22 cellular contexts compared by ENCODE assay signal in genomic region chr11:90512846-90513245, GRCh38.
DNase-seq lines count a peak whose midpoint lies in the region; ATAC-seq and TF ChIP-seq lines count a peak whose summit lies in the region.
"Had no signal": no experiment of that assay in that cellular context is flagged by ENCODE, and none has a peak within 500 bp of the region (broad histone marks: within the 10 kb centered on the region; RNA-seq: fewer than 3 reads in every experiment).

No MANE protein-coding gene starts in this region.

- H3K4me2 ChIP-seq in OCI-LY3 (ENCODE audit: low read length) = peak overlapping the region; percentile 40

- BruUV-seq in A673 (replicated peaks; lab: Mats Ljungman, UMichigan) = no TSS peak

- H3K9me3 ChIP-seq in OCI-LY3 (ENCODE audit: insufficient read depth, low read length) (no peaks in the 10 kb centered on the region), A673 (ENCODE audit: low read depth, low read length, poor library complexity, severe bottlenecking) (no peaks in the 10 kb centered on the region)
- H3K9me3 ChIP-seq: lower lobe of right lung had no signal

- ATAC-seq in GM18909 (IDR thresholded peaks at IDR 0.05; ENCODE audit: poor library complexity, unreplicated experiment) (peak; percentile 78), GM21529 (IDR thresholded peaks at IDR 0.05; ENCODE audit: unreplicated experiment) (peak; percentile 84), HG02981 (IDR thresholded peaks at IDR 0.05; ENCODE audit: unreplicated experiment) (peak; percentile 67)
- ATAC-seq: activated CD8-positive, alpha-beta T cell treated with anti-CD3 and anti-CD28 coated beads, Interleukin-2, amount 10 ng/mL, durations not matched to agents 7 days and 5 days; activated T-helper 17 cell treated with anti-CD3 and anti-CD28 coated beads, Interleukin-2, amount 50 U/mL, for 72 hours; lower lobe of right lung had no signal

- POLR2A ChIA-PET in A673 (lab: Charles Lee; ENCODE audit: low non-redundant PET) = no interaction called here

- H4K20me1 ChIP-seq in OCI-LY3 (ENCODE audit: insufficient read depth, low read length) = no peaks in the 10 kb centered on the region

- DNase-seq in activated CD4-positive, alpha-beta T cell treated with anti-CD3 and anti-CD28 coated beads, Interleukin-2, amount 50 U/mL, for 48 hours = no peak
- no peak for DNase-seq in activated CD8-positive, alpha-beta memory T cell treated with anti-CD3 and anti-CD28 coated beads, Interleukin-2, amount 50 U/mL, for 4 hours
- DNase-seq in A673 (ENCODE audit: low spot score) = no peak
- DNase-seq in G401 (ENCODE audit: low spot score) = no peak
- DNase-seq: activated CD8-positive, alpha-beta T cell treated with anti-CD3 and anti-CD28 coated beads, Interleukin-2, amount 10 ng/mL, durations not matched to agents 7 days and 5 days; COR-L47; dorsolateral prefrontal cortex; EL; lower lobe of right lung; naive B cell; NCI-H774; stimulated activated CD4-positive, alpha-beta T cell treated with anti-CD3 and anti-CD28 coated beads, Interleukin-4, amount 100 ng/mL, for 24 hours; stimulated activated CD8-positive, alpha-beta memory T cell treated with anti-CD3 and anti-CD28 coated beads, Interleukin-4, amount 100 ng/mL, for 48 hours; T-helper 1 cell had no signal

- TF ChIP-seq CTCF in OCI-LY3 (IDR thresholded peaks at IDR 0.05; ENCODE audit: low read depth, low read length) = no peak
- no peak for TF ChIP-seq CTCF in A673 (conservative IDR thresholded peaks at IDR 0.05; ENCODE audit: low read depth, low read length)

- H3K27ac ChIP-seq in OCI-LY3 (ENCODE audit: low read length) (peak overlapping the region; percentile 6; the same call in 1 of the 2 replicates), A673 (ENCODE audit: low read depth, low read length, poor library complexity, severe bottlenecking) (no peak overlapping the region)
- H3K27ac ChIP-seq: dorsolateral prefrontal cortex, lower lobe of right lung, parathyroid adenoma, skin epidermis, VCaP had no signal

- peaks cover 24% of the 10 kb centered on the region for H3K4me1 ChIP-seq in OCI-LY3 (ENCODE audit: low read length)
- peaks cover 8% of the 10 kb centered on the region for H3K4me1 ChIP-seq in A673 (ENCODE audit: insufficient read depth, low read length, poor library complexity, severe bottlenecking)
- H3K4me1 ChIP-seq: lower lobe of right lung, parathyroid adenoma had no signal

- no peaks in the 10 kb centered on the region for H3K27me3 ChIP-seq in OCI-LY3 (ENCODE audit: low read depth, low read length)
- H3K27me3 ChIP-seq in A673 (replicated peaks; ENCODE audit: insufficient read depth, low read depth, low read length, poor library complexity) = no peaks in the 10 kb centered on the region

- no peaks in the 10 kb centered on the region for H3K36me3 ChIP-seq in OCI-LY3 (replicated peaks; ENCODE audit: low read depth, low read length)
- no peaks in the 10 kb centered on the region for H3K36me3 ChIP-seq in A673 (ENCODE audit: insufficient read depth, low read length, poor library complexity, severe bottlenecking)
- H3K36me3 ChIP-seq: lower lobe of right lung had no signal

- H3K4me3 ChIP-seq in OCI-LY3 (ENCODE audit: low read length) (peak overlapping the region; percentile 10; the same call in 1 of the 2 replicates), A673 (ENCODE audit: low read depth, low read length, poor library complexity, severe bottlenecking) (no peak overlapping the region)
- H3K4me3 ChIP-seq: dorsolateral prefrontal cortex, lower lobe of right lung, skin epidermis had no signal

- in situ Hi-C loops in G401 (cut with HindIII; ENCODE audit: low sequenced_read_pairs) = no loop called here

- no peak overlapping the region for H3K9ac ChIP-seq in OCI-LY3 (ENCODE audit: low read length)
- H3K9ac ChIP-seq: parathyroid adenoma had no signal

- intact Hi-C loops in A673 (cut with micrococcal nuclease; ENCODE audit: unreplicated experiment) = no loop called here

- CTCF ChIA-PET in A673 (lab: Charles Lee) = no interaction called here

- H3K79me2 ChIP-seq in OCI-LY3 (ENCODE audit: low read length) = no peaks in the 10 kb centered on the region
- H3K79me2 ChIP-seq: parathyroid adenoma had no signal

- peak overlapping the region; percentile 13; the same call in 1 of the 2 replicates for H2AFZ ChIP-seq in OCI-LY3 (ENCODE audit: low read depth, low read length)
- H2AFZ ChIP-seq: parathyroid adenoma had no signal
